ENCODE assay signal across 10 cellular contexts in genomic region chr15:40325700-40326099, GRCh38. TPM values are rescaled to one million over a fixed set of nuclear protein-coding genes. Genes with fewer than 3 reads are reported as not detected.
DNase-seq lines count a peak whose midpoint lies in the region; ATAC-seq, FAIRE-seq and TF ChIP-seq lines count a peak whose summit lies in the region.
"Had no signal": no experiment of that assay in that cellular context is flagged by ENCODE, and none has a peak within 500 bp of the region (broad histone marks: within the 10 kb centered on the region; RNA-seq: fewer than 3 reads in every experiment).

No MANE protein-coding gene starts in this region.

- peaks cover 3% of the 10 kb centered on the region for H3K36me3 Mint-ChIP-seq in type B pancreatic cell
- H3K36me3 Mint-ChIP-seq: mesothelial cell of epicardium had no signal

- H3K9me3 ChIP-seq in right atrium auricular region (no peaks in the 10 kb centered on the region), esophagus muscularis mucosa (no peaks in the 10 kb centered on the region), upper lobe of left lung (no peaks in the 10 kb centered on the region)

- no peak for FAIRE-seq in RCC 7860 (lab: Jason Lieb, UNC)

- peaks cover 51% of the 10 kb centered on the region for H3K4me1 Mint-ChIP-seq in type B pancreatic cell (ENCODE audit: unreplicated experiment)

- H3K27me3 ChIP-seq in right atrium auricular region (no peaks in the 10 kb centered on the region), esophagus muscularis mucosa (no peaks in the 10 kb centered on the region), upper lobe of left lung (no peaks in the 10 kb centered on the region)

- peaks cover 0 to 74% of the 10 kb centered on the region in 2 donors for H3K4me1 ChIP-seq in right atrium auricular region
- peaks cover 63 to 91% (median 85%) of the 10 kb centered on the region in 4 donors for H3K4me1 ChIP-seq in esophagus muscularis mucosa
- peaks cover 37 to 77% (median 43%) of the 10 kb centered on the region in 4 donors for H3K4me1 ChIP-seq in upper lobe of left lung

- no peaks in the 10 kb centered on the region for H3K36me3 ChIP-seq in right atrium auricular region
- peaks cover 0 to 5% (median 0%) of the 10 kb centered on the region in 4 donors for H3K36me3 ChIP-seq in esophagus muscularis mucosa
- H3K36me3 ChIP-seq in upper lobe of left lung: no peaks in the 10 kb centered on the region

- ATAC-seq in Right ventricle myocardium superior (ENCODE audit: poor library complexity): no peak
- ATAC-seq in upper lobe of left lung (ENCODE audit: low FRiP score in 2 of 2): no peak
- ATAC-seq: activated CD8-positive, alpha-beta T cell treated with anti-CD3 and anti-CD28 coated beads, Interleukin-2, amount 10 ng/mL, durations not matched to agents 7 days and 5 days had no signal

- peak overlapping the region; percentile 89 for H3K4me3 Mint-ChIP-seq in type B pancreatic cell

- H3K27ac ChIP-seq in right atrium auricular region (peak overlapping the region; percentile 90 to 93), esophagus muscularis mucosa (replicated peaks in 1 of 4) (peak overlapping the region; percentile 92 to 98 (median 96)), upper lobe of left lung (peak overlapping the region in 2 of 4 donors; percentile 13 to 91)

- no peaks in the 10 kb centered on the region for H3K9me3 Mint-ChIP-seq in type B pancreatic cell
- H3K9me3 Mint-ChIP-seq: mesothelial cell of epicardium had no signal

- intact Hi-C loops in Right ventricle myocardium superior (cut with DNase I) (no loop called here), esophagus muscularis mucosa (cut with DNase I) (no loop called here)

- no peak for TF ChIP-seq EP300 in esophagus muscularis mucosa (IDR thresholded peaks at IDR 0.05)
- TF ChIP-seq EP300 in upper lobe of left lung (IDR thresholded peaks at IDR 0.05): no peak

- WGBS in esophagus muscularis mucosa: 65% methylated on average over 2 of the region's 2 CpGs
- 75 to 76% methylated on average over 2 of the region's 2 CpGs for WGBS in upper lobe of left lung, 2 donors

- no peak overlapping the region for H3K27ac Mint-ChIP-seq in type B pancreatic cell
- H3K27ac Mint-ChIP-seq: activated CD8-positive, alpha-beta T cell treated with anti-CD3 and anti-CD28 coated beads, Interleukin-2, amount 10 ng/mL, durations not matched to agents 7 days and 5 days; mesothelial cell of epicardium had no signal

- H3K27me3 Mint-ChIP-seq in type B pancreatic cell: peaks cover 18% of the 10 kb centered on the region

- no peak for TF ChIP-seq CTCF in right atrium auricular region (IDR thresholded peaks at IDR 0.05)
- TF ChIP-seq CTCF in esophagus muscularis mucosa (IDR thresholded peaks at IDR 0.05): no peak
- TF ChIP-seq CTCF in type B pancreatic cell (conservative IDR thresholded peaks at IDR 0.05): no peak
- TF ChIP-seq CTCF in upper lobe of left lung (IDR thresholded peaks at IDR 0.05): no peak

- H3K4me3 ChIP-seq in right atrium auricular region (peak overlapping the region; percentile 85 to 90), esophagus muscularis mucosa (peak overlapping the region; percentile 86 to 95 (median 95)), upper lobe of left lung (peak overlapping the region in 2 of 4 donors; percentile 66 to 77)

- TF ChIP-seq POLR2A in esophagus muscularis mucosa (IDR thresholded peaks at IDR 0.05; ENCODE audit: low read depth): no peak
- TF ChIP-seq POLR2A in upper lobe of left lung (IDR thresholded peaks at IDR 0.05): no peak

- no peak for DNase-seq in right atrium auricular region (ENCODE audit: low spot score)
- DNase-seq in Right ventricle myocardium superior: no peak
- no peak for DNase-seq in esophagus muscularis mucosa (ENCODE audit: extremely low spot score)
- DNase-seq in type B pancreatic cell (ENCODE audit: extremely low spot score, unreplicated experiment): no peak
- DNase-seq in RCC 7860 (ENCODE audit: low spot score): no peak
- no peak for DNase-seq in upper lobe of left lung
- DNase-seq: activated CD8-positive, alpha-beta T cell treated with anti-CD3 and anti-CD28 coated beads, Interleukin-2, amount 10 ng/mL, durations not matched to agents 7 days and 5 days; NCI-H1105; stimulated activated CD4-positive, alpha-beta T cell treated with anti-CD3 and anti-CD28 coated beads, Interleukin-4, amount 100 ng/mL, for 24 hours had no signal

RNA-seq across cellular contexts. Expression of gene INAFM2, which starts 2.2 kb away (rescaled TPM):
- total RNA-seq in right atrium auricular region (10 to 100 TPM; 45.5 to 48.9 TPM), Right ventricle myocardium superior (56.2 TPM), esophagus muscularis mucosa (10 to 100 TPM; 39.0 to 41.3 (median 40.7) TPM), type B pancreatic cell (ENCODE audit: low replicate concordance) (12.3 and 23.6 TPM in 2 replicates), upper lobe of left lung (10 to 100 TPM; 15.7 to 36.2 (median 25.6) TPM)

RNA-seq across cellular contexts. Expression of gene CCDC9B, which starts 15.0 kb away (rescaled TPM):
- total RNA-seq in right atrium auricular region (10 to 100 TPM; 31.8 to 32.2 TPM), Right ventricle myocardium superior (155 TPM), esophagus muscularis mucosa (10 to 100 TPM; 22.9 to 82.6 (median 56.3) TPM), type B pancreatic cell (ENCODE audit: low replicate concordance) (1.6 and 2.4 TPM in 2 replicates), upper lobe of left lung (100 to 1,000 TPM in 1 of 6 donors, 10 to 100 TPM in 5; 15.5 to 140 (median 68.1) TPM)

RNA-seq across cellular contexts. Expression of gene PLCB2, which starts 18.0 kb away (rescaled TPM):
- total RNA-seq in right atrium auricular region: 1 to 10 TPM; 1.9 to 8.4 TPM
- 7.7 TPM for total RNA-seq in Right ventricle myocardium superior
- total RNA-seq in esophagus muscularis mucosa: 10 to 100 TPM in 1 of 4 donors, 1 to 10 TPM in 3; 5.8 to 13.3 (median 9.7) TPM
- total RNA-seq in type B pancreatic cell (ENCODE audit: low replicate concordance): 0.71 and 5.8 TPM in 2 replicates
- total RNA-seq in upper lobe of left lung: 100 to 1,000 TPM in 2 of 6 donors, 10 to 100 TPM in 4; 26.9 to 170 (median 85.7) TPM

RNA-seq across cellular contexts. Expression of gene PHGR1, which starts 25.1 kb away (rescaled TPM):
- total RNA-seq in right atrium auricular region: not detected
- not detected for total RNA-seq in Right ventricle myocardium superior
- 1 to 10 TPM in 1 of 4 donors, not detected in 3; 1.8 TPM for total RNA-seq in esophagus muscularis mucosa
- 5.6 and 15.8 TPM in 2 replicates for total RNA-seq in type B pancreatic cell (ENCODE audit: low replicate concordance)
- total RNA-seq in upper lobe of left lung: under 1 TPM in 1 of 6 donors, not detected in 5; 0.67 TPM
- total RNA-seq: activated CD8-positive, alpha-beta T cell treated with anti-CD3 and anti-CD28 coated beads, Interleukin-2, amount 10 ng/mL, durations not matched to agents 7 days and 5 days; mesothelial cell of epicardium had no signal

RNA-seq across cellular contexts. Expression of gene DISP2, which starts 32.3 kb away (rescaled TPM):
- total RNA-seq in right atrium auricular region: under 1 TPM; 0.11 to 0.20 TPM
- total RNA-seq in Right ventricle myocardium superior: 5.9 TPM
- total RNA-seq in esophagus muscularis mucosa: under 1 TPM; 0.13 to 0.42 (median 0.26) TPM
- total RNA-seq in type B pancreatic cell (ENCODE audit: low replicate concordance): 1.5 and 1.8 TPM in 2 replicates
- 1 to 10 TPM in 2 of 6 donors, under 1 TPM in 4; under 0.01 to 3.5 (median 0.13) TPM for total RNA-seq in upper lobe of left lung
